Comparison of ENCODE assay signal across 11 cellular contexts in genomic region chr11:67367014-67367835, GRCh38. TPM values are rescaled to one million over a fixed set of nuclear protein-coding genes. Genes with fewer than 3 reads are reported as not detected.
DNase-seq lines count a peak whose midpoint lies in the region; ATAC-seq and TF ChIP-seq lines count a peak whose summit lies in the region.
"Had no signal": no experiment of that assay in that cellular context is flagged by ENCODE, and none has a peak within 500 bp of the region (broad histone marks: within the 10 kb centered on the region; RNA-seq: fewer than 3 reads in every experiment).

No MANE protein-coding gene starts in this region.

- TF ChIP-seq POLR2A in tibial nerve (IDR thresholded peaks at IDR 0.05): no peak

- TF ChIP-seq CTCF in colonic mucosa (IDR thresholded peaks at IDR 0.05): no peak
- no peak for TF ChIP-seq CTCF in mucosa of descending colon (IDR thresholded peaks at IDR 0.05)
- no peak for TF ChIP-seq CTCF in tibial nerve (IDR thresholded peaks at IDR 0.05)

- H3K27me3 ChIP-seq in Karpas-422 (ENCODE audit: low read length) (no peaks in the 10 kb centered on the region), colonic mucosa (no peaks in the 10 kb centered on the region), tibial nerve (no peaks in the 10 kb centered on the region)

- H3K4me3 ChIP-seq in Karpas-422 (ENCODE audit: low read length) (no peak overlapping the region), colonic mucosa (no peak overlapping the region), mucosa of descending colon (no peak overlapping the region), tibial nerve (no peak overlapping the region)

- TF ChIP-seq EP300 in tibial nerve (IDR thresholded peaks at IDR 0.05): no peak

- H3K36me3 ChIP-seq in Karpas-422 (ENCODE audit: insufficient read depth, low read length): 0 out of 2 replicates have a peak, but pooled peaks cover 8% of the 10 kb centered on the region
- no peaks in the 10 kb centered on the region for H3K36me3 ChIP-seq in colonic mucosa
- no peaks in the 10 kb centered on the region for H3K36me3 ChIP-seq in mucosa of descending colon (ENCODE audit: low read depth)
- peaks cover 0 to 27% (median 0%) of the 10 kb centered on the region in 3 donors for H3K36me3 ChIP-seq in tibial nerve

- peak; percentile 18 for ATAC-seq in mucosa of descending colon
- ATAC-seq in HG03039 (IDR thresholded peaks at IDR 0.05; ENCODE audit: unreplicated experiment): no peak

- H3K9me2 ChIP-seq in Karpas-422 (replicated peaks; ENCODE audit: insufficient read depth, low read length): no peaks in the 10 kb centered on the region

- no peak overlapping the region for H2AFZ ChIP-seq in Karpas-422 (ENCODE audit: low read length)

- H3K4me2 ChIP-seq in Karpas-422 (ENCODE audit: low read depth, low read length, poor library complexity, severe bottlenecking): no peak overlapping the region

- H3K9me3 ChIP-seq in Karpas-422 (ENCODE audit: low read length) (no peaks in the 10 kb centered on the region), colonic mucosa (no peaks in the 10 kb centered on the region), mucosa of descending colon (no peaks in the 10 kb centered on the region), tibial nerve (no peaks in the 10 kb centered on the region)

- H3K4me1 ChIP-seq in Karpas-422 (ENCODE audit: low read length) (peaks cover 94% of the 10 kb centered on the region), colonic mucosa (peaks cover 21% of the 10 kb centered on the region), mucosa of descending colon (ENCODE audit: low read depth) (peaks cover 21% of the 10 kb centered on the region), tibial nerve (peaks cover 0 to 64% (median 52%) of the 10 kb centered on the region in 4 donors)

- H4K20me1 ChIP-seq in Karpas-422 (ENCODE audit: insufficient read depth, low read depth, low read length): peaks cover 13% of the 10 kb centered on the region

- H3K27ac ChIP-seq in Karpas-422 (ENCODE audit: low read length) (peak overlapping the region; percentile 67), colonic mucosa (no peak overlapping the region), tibial nerve (peak overlapping the region; percentile 14 to 83 (median 77))

- DNase-seq in Karpas-422: no peak
- DNase-seq in colonic mucosa: peak; percentile 60
- DNase-seq in mucosa of descending colon: peak in 1 of 3 donors; percentile 58
- no peak for DNase-seq in tibial nerve (ENCODE audit: low spot score in 2 of 2)
- DNase-seq in GM19238 (ENCODE audit: insufficient read length, low spot score): no peak
- no peak for DNase-seq in RPMI8226
- DNase-seq: DMS153, foreskin melanocyte, NCI-H1105 treated with DMSO at 0.1 percent for 48 hours had no signal

- WGBS in tibial nerve, 2 donors: 45 to 54% methylated on average over 21 to 26 of the region's 26 CpGs

- peak overlapping the region; percentile 39 for H3K9ac ChIP-seq in Karpas-422 (ENCODE audit: low read length)
- no peak overlapping the region for H3K9ac ChIP-seq in colonic mucosa (ENCODE audit: low read depth in 2 of 2, low read length in 2 of 2)

- intact Hi-C loops in colonic mucosa (cut with DNase I): no loop called here
- intact Hi-C loops in mucosa of descending colon (cut with DNase I, micrococcal nuclease): no loop called here

- H3K79me2 ChIP-seq in Karpas-422 (ENCODE audit: low read length): peaks cover 40% of the 10 kb centered on the region

RNA-seq across cellular contexts. Expression of gene CLCF1, which starts 6.2 kb away (rescaled TPM):
- 6.4 and 13.9 TPM in 2 replicates for total RNA-seq in Karpas-422 (2014; rRNA removed; shearing (Covaris generic); ENCODE audit: low replicate concordance)
- total RNA-seq in colonic mucosa: 1 to 10 TPM; 1.7 to 4.0 TPM
- total RNA-seq in mucosa of descending colon: 1 to 10 TPM; 2.2 to 3.0 (median 2.7) TPM
- 10 to 100 TPM in 1 of 4 donors, 1 to 10 TPM in 3; 3.7 to 23.1 (median 5.9) TPM for total RNA-seq in tibial nerve

RNA-seq across cellular contexts. Expression of gene POLD4, which starts 13.9 kb away (rescaled TPM):
- 362 and 684 TPM in 2 replicates for total RNA-seq in Karpas-422 (2014; rRNA removed; shearing (Covaris generic); ENCODE audit: low replicate concordance)
- total RNA-seq in colonic mucosa (100 to 1,000 TPM; 186 to 203 TPM), mucosa of descending colon (100 to 1,000 TPM; 130 to 266 (median 201) TPM), tibial nerve (100 to 1,000 TPM in 1 of 4 donors, 10 to 100 TPM in 3; 70.8 to 154 (median 88.5) TPM)

RNA-seq across cellular contexts. Expression of gene RAD9A, which starts 24.6 kb away (rescaled TPM):
- 14.8 and 19.2 TPM in 2 replicates for total RNA-seq in Karpas-422 (2014; rRNA removed; shearing (Covaris generic); ENCODE audit: low replicate concordance)
- 10 to 100 TPM; 21.8 to 35.1 TPM for total RNA-seq in colonic mucosa
- total RNA-seq in mucosa of descending colon: 10 to 100 TPM; 27.9 to 39.3 (median 29.1) TPM
- 10 to 100 TPM; 22.7 to 39.0 (median 36.4) TPM for total RNA-seq in tibial nerve

RNA-seq across cellular contexts. Expression of gene PPP1CA, which starts 34.4 kb away (rescaled TPM):
- 218 and 332 TPM in 2 replicates for total RNA-seq in Karpas-422 (2014; rRNA removed; shearing (Covaris generic); ENCODE audit: low replicate concordance)
- total RNA-seq in colonic mucosa: 100 to 1,000 TPM; 242 to 280 TPM
- 100 to 1,000 TPM; 130 to 239 (median 209) TPM for total RNA-seq in mucosa of descending colon
- 10 to 100 TPM; 50.6 to 97.8 (median 72.7) TPM for total RNA-seq in tibial nerve

RNA-seq across cellular contexts. Expression of gene TBC1D10C, which starts 36.7 kb away (rescaled TPM):
- 52.4 and 122 TPM in 2 replicates for total RNA-seq in Karpas-422 (2014; rRNA removed; shearing (Covaris generic); ENCODE audit: low replicate concordance)
- total RNA-seq in colonic mucosa (1 to 10 TPM; 3.9 to 5.2 TPM), mucosa of descending colon (1 to 10 TPM; 5.0 to 8.4 (median 5.3) TPM), tibial nerve (1 to 10 TPM; 1.5 to 4.5 (median 2.2) TPM)
- total RNA-seq: lung microvascular endothelial cell had no signal
